Comparison of ENCODE assay signal across 10 cellular contexts in the genomic region with DNA sequence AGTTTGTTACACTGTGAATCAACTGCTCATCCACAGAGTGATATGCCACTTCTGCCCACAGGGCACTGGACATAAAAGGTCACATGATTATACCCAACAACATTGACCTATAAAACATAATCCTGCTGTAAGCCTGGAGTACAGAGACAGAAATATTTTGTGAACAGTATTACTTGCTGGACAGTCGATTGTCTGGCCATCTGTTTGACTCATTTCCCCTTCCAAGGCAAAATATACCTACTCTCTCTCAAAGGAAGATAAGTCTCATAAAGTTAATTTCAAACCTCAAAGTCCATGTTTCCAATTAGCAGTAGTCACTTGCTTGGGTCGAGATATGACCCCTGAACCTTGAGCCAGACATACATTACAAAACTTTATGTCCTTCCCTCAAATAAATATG. TPM values are rescaled to one million over a fixed set of nuclear protein-coding genes. Genes with fewer than 3 reads are reported as not detected.
"Had no signal": no experiment of that assay in that cellular context is flagged by ENCODE, and none has a peak within 500 bp of the region (broad histone marks: within the 10 kb centered on the region; RNA-seq: fewer than 3 reads in every experiment).

No MANE protein-coding gene starts in this region.

- H3K9me3 ChIP-seq: HAP-1 had no signal

- H3K4me3 ChIP-seq: GM23248, HAP-1 had no signal

- H2AFZ ChIP-seq: GM23248 had no signal

- H3K27ac ChIP-seq: GM23248, HL-60 had no signal

- H3K36me3 ChIP-seq: HAP-1 had no signal

- H3K9ac ChIP-seq: GM23248 had no signal

- ATAC-seq: HCT116, HepG2 had no signal

- FAIRE-seq: HepG2 had no signal

- DNase-seq: GM23248, GOT3, H7, HFFc6, KBM-7 had no signal

RNA-seq across cellular contexts. Expression of a gene that starts 39.4 kb away (rescaled TPM):
- total RNA-seq: GM23248, H7, HepG2, HFFc6, HT1080 had no signal
- polyA plus RNA-seq: GM23248, HepG2 had no signal
